22 cellular contexts compared by ENCODE assay signal in genomic region chr1:161932668-161933067, GRCh38.
DNase-seq lines count a peak whose midpoint lies in the region; ATAC-seq, FAIRE-seq and TF ChIP-seq lines count a peak whose summit lies in the region.
"Had no signal": no experiment of that assay in that cellular context is flagged by ENCODE, and none has a peak within 500 bp of the region (broad histone marks: within the 10 kb centered on the region; RNA-seq: fewer than 3 reads in every experiment).

No MANE protein-coding gene starts in this region.

- TF ChIP-seq POLR2A in K562 (conservative IDR thresholded peaks at IDR 0.05) (no peak), transverse colon (IDR thresholded peaks at IDR 0.05) (no peak)

- no peak for TF ChIP-seq RAD21 in K562 (CRISPR knock-in tag; conservative IDR thresholded peaks at IDR 0.05 in 1 of 2, IDR thresholded peaks at IDR 0.05 in 1 of 2)

- peaks cover 53% of the 10 kb centered on the region for H3K36me3 Mint-ChIP-seq in activated T-cell treated with anti-CD3 and anti-CD28 coated beads, Interleukin-2, amount 50 U/mL, for 24 hours (ENCODE audit: low read depth)
- H3K36me3 Mint-ChIP-seq in activated T-cell treated with anti-CD3 and anti-CD28 coated beads, Interleukin-2, amount 50 U/mL, for 4 hours (ENCODE audit: insufficient read depth) = peaks cover 14% of the 10 kb centered on the region

- H3K79me2 ChIP-seq in K562 (ENCODE audit: control insufficient read depth, insufficient read depth, low read length) = no peaks in the 10 kb centered on the region

- in situ Hi-C loops in K562 (cut with MboI) = no loop called here
- in situ Hi-C loops in transverse colon (cut with MboI; ENCODE audit: low pct_ligation_motif_present in 1 of 4, low pct_unique_long_range_greater_than_20kb in 1 of 4, low sequenced_read_pairs in 3 of 4) = no loop called here

- CTCF ChIA-PET in K562 (lab: Yijun Ruan, JAX; ENCODE audit: low intra/inter-chr PET ratio) = no interaction called here

- H3K4me1 ChIP-seq in K562 (replicated peaks in 1 of 2; ENCODE audit: control insufficient read depth in 2 of 2, insufficient read depth in 2 of 2, low read length in 2 of 2) (no peaks in the 10 kb centered on the region), transverse colon (peaks cover 0 to 10% (median 0%) of the 10 kb centered on the region in 4 donors)
- H3K4me1 ChIP-seq: HAP-1 had no signal

- peak overlapping the region; percentile 65 for H3K27ac Mint-ChIP-seq in activated T-cell treated with anti-CD3 and anti-CD28 coated beads, Interleukin-2, amount 50 U/mL, for 24 hours

- peaks cover 62% of the 10 kb centered on the region for H3K4me1 Mint-ChIP-seq in activated T-cell treated with anti-CD3 and anti-CD28 coated beads, Interleukin-2, amount 50 U/mL, for 24 hours (ENCODE audit: low read depth)
- H3K4me1 Mint-ChIP-seq in activated T-cell treated with anti-CD3 and anti-CD28 coated beads, Interleukin-2, amount 50 U/mL, for 4 hours (ENCODE audit: low read depth) = peaks cover 48% of the 10 kb centered on the region

- H3K4me3 ChIP-seq in K562 (no peak overlapping the region), transverse colon (no peak overlapping the region)
- H3K4me3 ChIP-seq: dorsolateral prefrontal cortex, gastrocnemius medialis, HAP-1, skin epidermis had no signal

- no peak for FAIRE-seq in K562 (lab: Jason Lieb, UNC)
- FAIRE-seq: bronchial epithelial cell had no signal

- H3K9ac ChIP-seq in K562 (ENCODE audit: insufficient read depth in 1 of 2, low read depth in 2 of 2, low read length in 2 of 2) = no peak overlapping the region

- no peaks in the 10 kb centered on the region for H3K9me3 Mint-ChIP-seq in activated T-cell treated with anti-CD3 and anti-CD28 coated beads, Interleukin-2, amount 50 U/mL, for 24 hours
- no peaks in the 10 kb centered on the region for H3K9me3 Mint-ChIP-seq in activated T-cell treated with anti-CD3 and anti-CD28 coated beads, Interleukin-2, amount 50 U/mL, for 4 hours

- H3K27me3 ChIP-seq in K562 (ENCODE audit: control insufficient read depth in 2 of 2, insufficient read depth in 2 of 2, low read length in 2 of 2) = no peaks in the 10 kb centered on the region
- H3K27me3 ChIP-seq in transverse colon = no peaks in the 10 kb centered on the region
- H3K27me3 ChIP-seq: dorsolateral prefrontal cortex, gastrocnemius medialis had no signal

- 65% methylated on average over 2 of the region's 2 CpGs for WGBS in K562 (ENCODE audit: insufficient coverage, low coverage, missing lambda C conversion rate)
- 71% methylated on average over 1 to 2 of the region's 2 CpGs for WGBS in transverse colon (ENCODE audit: low coverage in 1 of 2), 2 donors

- no peaks in the 10 kb centered on the region for H3K9me3 ChIP-seq in K562 (replicated peaks; ENCODE audit: control insufficient read depth, insufficient read depth, low read depth, low read length)
- H3K9me3 ChIP-seq in transverse colon = no peaks in the 10 kb centered on the region
- H3K9me3 ChIP-seq: gastrocnemius medialis, HAP-1 had no signal

- DNase-seq in activated T-cell treated with anti-CD3 and anti-CD28 coated beads, Interleukin-2, amount 50 U/mL, for 24 hours = no peak
- no peak for DNase-seq in activated T-cell treated with anti-CD3 and anti-CD28 coated beads, Interleukin-2, amount 50 U/mL, for 4 hours
- DNase-seq in K562 (ENCODE audit: extremely low read depth in 1 of 4, low spot score in 3 of 4) (no peak), left ventricle myocardium superior (peak; percentile 39), transverse colon (peak; percentile 9), SK-N-DZ (ENCODE audit: low spot score) (no peak)
- DNase-seq: 8988T; AML-193; midbrain; NCI-H1105 treated with DMSO at 0.1 percent for 48 hours; NCI-H2107; NCI-H524; stimulated activated naive CD8-positive, alpha-beta T cell treated with anti-CD3 and anti-CD28 coated beads, Interleukin-15, Interleukin-2, amounts not matched to agents 100 U/mL and 50 U/mL, for 24 hours; trophoblast cell had no signal

- no TSS peak for BruUV-seq in K562 (replicated peaks; lab: Mats Ljungman, UMichigan)

- no peaks in the 10 kb centered on the region for H3K9me1 ChIP-seq in K562 (ENCODE audit: control insufficient read depth, insufficient read depth, low read length)

- no peak overlapping the region for H3K4me3 Mint-ChIP-seq in activated T-cell treated with anti-CD3 and anti-CD28 coated beads, Interleukin-2, amount 50 U/mL, for 24 hours
- H3K4me3 Mint-ChIP-seq in activated T-cell treated with anti-CD3 and anti-CD28 coated beads, Interleukin-2, amount 50 U/mL, for 4 hours = no peak overlapping the region

- ATAC-seq in activated T-cell treated with anti-CD3 and anti-CD28 coated beads, Interleukin-2, amount 50 U/mL, for 4 hours = no peak
- ATAC-seq in K562 (no peak), left ventricle myocardium superior (peak; percentile 75), GM21723 (IDR thresholded peaks at IDR 0.05; ENCODE audit: unreplicated experiment) (no peak), GM18502 (IDR thresholded peaks at IDR 0.05; ENCODE audit: poor library complexity, unreplicated experiment) (no peak)
- ATAC-seq: gastrocnemius medialis; stimulated activated naive CD8-positive, alpha-beta T cell treated with anti-CD3 and anti-CD28 coated beads, Interleukin-15, Interleukin-2, amounts not matched to agents 100 U/mL and 50 U/mL, for 24 hours had no signal

- no peak overlapping the region for H2AFZ ChIP-seq in K562 (ENCODE audit: low read depth, low read length)

- intact Hi-C loops in K562 (cut with micrococcal nuclease) (no loop called here), left ventricle myocardium superior (cut with micrococcal nuclease) (no loop called here), transverse colon (cut with DNase I; ENCODE audit: low total_unique reads) (no loop called here)

- H3K27me3 Mint-ChIP-seq in activated T-cell treated with anti-CD3 and anti-CD28 coated beads, Interleukin-2, amount 50 U/mL, for 24 hours = no peaks in the 10 kb centered on the region
- H3K27me3 Mint-ChIP-seq in activated T-cell treated with anti-CD3 and anti-CD28 coated beads, Interleukin-2, amount 50 U/mL, for 4 hours (ENCODE audit: low read depth) = no peaks in the 10 kb centered on the region

- H3K36me3 ChIP-seq in K562 (ENCODE audit: control insufficient read depth, insufficient read depth, low read length) (peaks cover 4% of the 10 kb centered on the region; the same call in 2 of the 3 replicates), transverse colon (peaks cover 0 to 8% (median 0%) of the 10 kb centered on the region in 4 donors)
- H3K36me3 ChIP-seq: gastrocnemius medialis, HAP-1 had no signal

- POLR2A ChIA-PET in K562 (lab: Yijun Ruan, JAX) = interaction anchor here (0.9 kb wide), 1 partner anchor 9 kb away, joined by 4 read pairs; no protein-coding TSS in a partner anchor

- H4K20me1 ChIP-seq in K562 (replicated peaks; ENCODE audit: control insufficient read depth, insufficient read depth, low read length) = no peaks in the 10 kb centered on the region

- H3K27ac ChIP-seq in K562 (ENCODE audit: extremely low read depth, low read depth, low read length) (no peak overlapping the region), transverse colon (no peak overlapping the region)
- H3K27ac ChIP-seq: dorsolateral prefrontal cortex, epithelial cell of prostate, gastrocnemius medialis had no signal

- no peak for TF ChIP-seq EP300 in K562 (IDR thresholded peaks at IDR 0.05; ENCODE audit: low read length)
- no peak for TF ChIP-seq EP300 in transverse colon (IDR thresholded peaks at IDR 0.05; ENCODE audit: low read depth)

- H3K4me2 ChIP-seq in K562 (ENCODE audit: insufficient read depth, low read length) = no peak overlapping the region

- TF ChIP-seq CTCF in K562 (IDR thresholded peaks at IDR 0.05 in 2 of 3, conservative IDR thresholded peaks at IDR 0.05 in 1 of 3; ENCODE audit: insufficient read depth in 2 of 3, low read depth in 1 of 3, low read length in 3 of 3) = no peak
- TF ChIP-seq CTCF in transverse colon (IDR thresholded peaks at IDR 0.05) = no peak

TF ChIP-seq in K562, 482 proteins besides CTCF, POLR2A, EP300 and RAD21 (continues in another document):
- TF ChIP-seq HSF4 (CRISPR knock-in tag; IDR thresholded peaks at IDR 0.05; ENCODE audit: borderline replicate concordance) (no peak), BCLAF1 (IDR thresholded peaks at IDR 0.05; ENCODE audit: borderline replicate concordance in 1 of 2, control insufficient read depth in 1 of 2, low read depth in 2 of 2, low read length in 1 of 2) (no peak), FOXJ2 (tag; IDR thresholded peaks at IDR 0.05) (0 out of 2 replicates have a peak, but pooled peaks have one; percentile 16), MCM2 (IDR thresholded peaks at IDR 0.05; ENCODE audit: low read depth) (no peak), RBM34 (IDR thresholded peaks at IDR 0.05; ENCODE audit: borderline replicate concordance, insufficient read depth, low read length) (no peak), NR4A1 (CRISPR knock-in tag; IDR thresholded peaks at IDR 0.05) (no peak), NR4A1 (tag; IDR thresholded peaks at IDR 0.05) (0 out of 2 replicates have a peak, but pooled peaks have one; percentile 29)

Comparison
In these comparisons a context has a peak if more than half of its experiments do, and no peak if none do; other contexts are left out.
1. DNase-seq: peak in left ventricle myocardium superior (single experiment) and transverse colon (single experiment); none in activated T-cell treated with anti-CD3 and anti-CD28 coated beads, Interleukin-2, amount 50 U/mL, for 24 hours (single experiment), activated T-cell treated with anti-CD3 and anti-CD28 coated beads, Interleukin-2, amount 50 U/mL, for 4 hours (single experiment), K562 (0 of 4) and SK-N-DZ (single experiment).